In the genomic region with DNA sequence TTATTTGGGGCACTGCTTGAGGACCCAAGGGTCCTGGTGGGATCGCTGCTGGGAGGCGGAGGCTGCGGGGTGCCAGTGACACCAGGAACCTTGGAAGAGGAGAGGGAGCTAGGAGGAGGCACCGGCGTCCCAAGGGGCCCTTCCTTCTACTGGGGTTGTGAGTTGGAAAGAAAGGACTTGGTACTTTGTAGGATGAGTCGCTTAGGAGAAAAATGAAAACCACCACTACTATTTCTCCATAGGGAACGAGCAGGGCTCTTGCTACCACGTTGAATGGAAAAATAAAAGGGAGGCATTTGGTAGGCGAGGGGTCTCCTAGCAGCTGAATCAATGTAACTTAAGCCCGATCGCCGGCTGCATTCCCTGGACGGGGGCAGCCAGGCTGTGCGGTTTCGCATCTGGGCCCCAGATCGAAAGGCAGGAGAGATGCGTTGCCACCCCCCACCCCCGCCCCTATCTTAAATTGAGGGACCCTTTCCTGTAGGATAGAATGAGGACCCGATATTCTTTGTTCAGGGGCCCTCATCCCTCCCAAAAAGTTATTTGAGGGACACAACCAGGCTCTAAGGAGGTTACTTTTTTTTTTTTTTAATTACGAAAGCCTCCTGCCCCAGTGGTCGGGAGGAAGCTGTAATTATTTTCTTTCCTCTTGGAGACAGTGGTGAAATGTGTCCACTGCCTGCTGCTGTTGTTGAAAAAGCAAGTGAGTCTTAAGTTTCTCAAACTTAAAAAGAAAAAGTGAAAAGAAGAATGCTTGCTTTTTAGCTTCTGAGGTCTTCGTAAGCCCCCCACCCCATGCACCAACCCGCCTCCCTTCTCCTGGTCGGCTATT, we compare ENCODE assay signal across 8 cellular contexts. TPM values are rescaled to one million over a fixed set of nuclear protein-coding genes. Genes with fewer than 3 reads are reported as not detected.
DNase-seq lines count a peak whose midpoint lies in the region; ATAC-seq and TF ChIP-seq lines count a peak whose summit lies in the region.

No MANE protein-coding gene starts in this region.

- no peak for TF ChIP-seq CTCF in dorsolateral prefrontal cortex (IDR thresholded peaks at IDR 0.05 in 54 of 56, conservative IDR thresholded peaks at IDR 0.05 in 2 of 56; ENCODE audit: low read depth in 1 of 56, partially characterized antibody in 56 of 56)
- TF ChIP-seq CTCF in neural crest cell (conservative IDR thresholded peaks at IDR 0.05), result no peak

- peaks cover 2% of the 10 kb centered on the region for H3K27me3 Mint-ChIP-seq in neural crest cell (ENCODE audit: low read depth)

- H3K4me2 ChIP-seq in BLaER1, result peak overlapping the region; percentile 95

- H3K36me3 ChIP-seq in BLaER1, result peaks cover 10% of the 10 kb centered on the region; the same call in 1 of the 2 replicates

- H3K27ac Mint-ChIP-seq in neural crest cell (ENCODE audit: unreplicated experiment), result peak overlapping the region; percentile 98

- peaks cover 58% of the 10 kb centered on the region for H3K4me1 Mint-ChIP-seq in neural crest cell

- peaks cover 54% of the 10 kb centered on the region for H4K20me1 ChIP-seq in BLaER1

- H3K4me1 ChIP-seq in BLaER1, result peaks cover 56% of the 10 kb centered on the region

- H3K9ac ChIP-seq in BLaER1, result peak overlapping the region; percentile 78

- H3K4me3 ChIP-seq in BLaER1, result peak overlapping the region; percentile 83
- peak overlapping the region in 58 of 59 donors; percentile 15 to 67 (median 52) for H3K4me3 ChIP-seq in dorsolateral prefrontal cortex

- no peak for ATAC-seq in HG02571 (IDR thresholded peaks at IDR 0.05; ENCODE audit: unreplicated experiment)
- no peak for ATAC-seq in activated CD4-positive, CD25-positive, alpha-beta regulatory T cell treated with anti-CD3 and anti-CD28 coated beads, Interleukin-2, amount 50 U/mL, for 24 hours
- ATAC-seq in GM19023 (IDR thresholded peaks at IDR 0.05; ENCODE audit: unreplicated experiment), result no peak

- peaks cover 10% of the 10 kb centered on the region for H3K36me3 Mint-ChIP-seq in neural crest cell (ENCODE audit: low read depth)

- no peaks in the 10 kb centered on the region for H3K9me3 Mint-ChIP-seq in neural crest cell

- H3K27me3 ChIP-seq in BLaER1, result peaks cover 60% of the 10 kb centered on the region
- peaks cover 0 to 65% (median 31%) of the 10 kb centered on the region in 45 donors for H3K27me3 ChIP-seq in dorsolateral prefrontal cortex

- DNase-seq in KBM-7 (peak; percentile 29), dorsolateral prefrontal cortex (no peak), neural crest cell (ENCODE audit: low read depth, low spot score) (no peak), SK-N-DZ (ENCODE audit: low spot score) (no peak)

- in situ Hi-C loops in KBM-7 (cut with MboI; ENCODE audit: low pct_unique_long_range_greater_than_20kb, low sequenced_read_pairs), result no loop called here

- no peaks in the 10 kb centered on the region for H3K9me3 ChIP-seq in BLaER1

- intact Hi-C loops in dorsolateral prefrontal cortex (cut with DNase I), result no loop called here

- H3K4me3 Mint-ChIP-seq in neural crest cell, result peak overlapping the region; percentile 95

- H3K27ac ChIP-seq in BLaER1 (no peak overlapping the region; the same call in 1 of the 2 replicates), dorsolateral prefrontal cortex (peak overlapping the region in 1 of 59 donors; percentile 16)

RNA-seq across cellular contexts. Expression of a gene that starts 1.3 kb away (rescaled TPM):
- total RNA-seq in dorsolateral prefrontal cortex, result 10 to 100 TPM in 117 of 120 experiments, 1 to 10 TPM in 3; 7.2 to 68.9 (median 25.9) TPM
- 365 and 366 TPM in 2 replicates for total RNA-seq in neural crest cell
- polyA plus RNA-seq in SK-N-DZ (2014; cell fraction: cytosol; rRNA removed), result 208 and 228 TPM in 2 replicates
- 86.9 and 130 TPM in 2 replicates for polyA plus RNA-seq in SK-N-DZ (2014; cell fraction: nucleus; rRNA removed)
